ENCODE assay signal across 19 cellular contexts in the genomic region with DNA sequence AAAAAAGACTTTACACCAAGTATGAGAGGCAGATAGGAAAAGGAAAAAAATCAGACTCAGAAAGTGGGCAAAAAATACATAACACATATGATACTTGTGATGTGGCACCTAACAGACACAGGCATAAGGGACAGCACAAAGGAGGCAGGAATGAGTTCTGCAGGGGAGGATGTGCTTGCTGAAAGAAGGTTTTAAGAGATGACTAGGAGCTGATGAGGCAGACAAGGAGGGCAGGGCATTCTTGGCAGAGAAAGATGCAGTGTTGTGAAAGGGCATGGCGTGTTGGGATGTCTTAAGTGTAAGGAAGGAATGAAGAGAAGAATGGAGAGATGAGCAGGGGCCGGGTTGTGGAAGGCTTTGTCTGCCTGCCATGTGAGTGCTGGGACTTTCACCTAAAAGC. TPM values are rescaled to one million over a fixed set of nuclear protein-coding genes. Genes with fewer than 3 reads are reported as not detected.
A peak's percentile ranks its signal among the peaks of the same experiment; 100 is the strongest.
DNase-seq lines count a peak whose midpoint lies in the region; ATAC-seq, FAIRE-seq and TF ChIP-seq lines count a peak whose summit lies in the region.
"Had no signal": no experiment of that assay in that cellular context is flagged by ENCODE, and none has a peak within 500 bp of the region (broad histone marks: within the 10 kb centered on the region; RNA-seq: fewer than 3 reads in every experiment).

No MANE protein-coding gene starts in this region.

- DNase-seq in AG08396 (ENCODE audit: low spot score) (peak; percentile 16), H54 (ENCODE audit: insufficient read length, low spot score) (peak; percentile 24), foreskin fibroblast (peak; percentile 58 to 69), CD1c-positive myeloid dendritic cell (ENCODE audit: extremely low spot score) (no peak), Right ventricle myocardium inferior (ENCODE audit: missing footprints) (no peak), NCI-H526 treated with DMSO at 0.1 percent for 48 hours (lab: John Stamatoyannopoulos, UW) (no peak)
- DNase-seq in natural killer cell treated with Interleukin-12 subunit alpha and Interleukin-12 subunit beta and Interleukin-15 and Interleukin-18, amount 100 ng/mL, for 72 hours (ENCODE audit: low spot score), result no peak
- DNase-seq: activated naive CD4-positive, alpha-beta T cell treated with anti-CD3 and anti-CD28 coated beads, Interleukin-2, amount 50 U/mL, for 16 hours; central memory CD4-positive, alpha-beta T cell; DMS53; NCI-H146; psoas muscle; stimulated activated CD4-positive, alpha-beta T cell treated with anti-CD3 and anti-CD28 coated beads, Interleukin-15, amount 100 ng/mL, for 24 hours; SW 1271; WERI-Rb-1 had no signal

- peaks cover 9% of the 10 kb centered on the region for H3K27me3 Mint-ChIP-seq in activated T-helper 17 cell treated with anti-CD3 and anti-CD28 coated beads, Interleukin-2, amount 50 U/mL, for 72 hours
- peaks cover 6 to 8% of the 10 kb centered on the region in 2 donors for H3K27me3 Mint-ChIP-seq in natural killer cell treated with Interleukin-12 subunit alpha and Interleukin-12 subunit beta and Interleukin-15 and Interleukin-18, amount 100 ng/mL, for 72 hours

- no peak overlapping the region for H3K27ac Mint-ChIP-seq in activated T-helper 17 cell treated with anti-CD3 and anti-CD28 coated beads, Interleukin-2, amount 50 U/mL, for 72 hours
- H3K27ac Mint-ChIP-seq in natural killer cell treated with Interleukin-12 subunit alpha and Interleukin-12 subunit beta and Interleukin-15 and Interleukin-18, amount 100 ng/mL, for 72 hours, result no peak overlapping the region

- H3K9me3 Mint-ChIP-seq in activated T-helper 17 cell treated with anti-CD3 and anti-CD28 coated beads, Interleukin-2, amount 50 U/mL, for 72 hours, result no peaks in the 10 kb centered on the region
- H3K9me3 Mint-ChIP-seq in natural killer cell treated with Interleukin-12 subunit alpha and Interleukin-12 subunit beta and Interleukin-15 and Interleukin-18, amount 100 ng/mL, for 72 hours, result no peaks in the 10 kb centered on the region

- H3K36me3 Mint-ChIP-seq in activated T-helper 17 cell treated with anti-CD3 and anti-CD28 coated beads, Interleukin-2, amount 50 U/mL, for 72 hours (ENCODE audit: low read depth), result no peaks in the 10 kb centered on the region
- no peaks in the 10 kb centered on the region for H3K36me3 Mint-ChIP-seq in natural killer cell treated with Interleukin-12 subunit alpha and Interleukin-12 subunit beta and Interleukin-15 and Interleukin-18, amount 100 ng/mL, for 72 hours

- no peak overlapping the region for H3K4me3 Mint-ChIP-seq in activated T-helper 17 cell treated with anti-CD3 and anti-CD28 coated beads, Interleukin-2, amount 50 U/mL, for 72 hours
- H3K4me3 Mint-ChIP-seq in natural killer cell treated with Interleukin-12 subunit alpha and Interleukin-12 subunit beta and Interleukin-15 and Interleukin-18, amount 100 ng/mL, for 72 hours, result no peak overlapping the region

- FAIRE-seq in H54 (lab: Jason Lieb, UNC), result no peak
- FAIRE-seq: endometrium had no signal

- H3K4me3 ChIP-seq in foreskin fibroblast (ENCODE audit: low read depth in 1 of 2, low read length in 2 of 2), result no peak overlapping the region
- H3K4me3 ChIP-seq: psoas muscle, suprapubic skin had no signal

- TF ChIP-seq POLR2A in H54 (IDR thresholded peaks at IDR 0.05; ENCODE audit: low read depth, low read length), result no peak

- no peak for TF ChIP-seq CTCF in foreskin fibroblast (IDR thresholded peaks at IDR 0.05; ENCODE audit: low read depth, low read length)

- ATAC-seq in activated T-helper 17 cell treated with anti-CD3 and anti-CD28 coated beads, Interleukin-2, amount 50 U/mL, for 72 hours (replicated peaks), result peak; percentile 18
- no peak for ATAC-seq in Right ventricle myocardium inferior
- ATAC-seq in natural killer cell treated with Interleukin-12 subunit alpha and Interleukin-12 subunit beta and Interleukin-15 and Interleukin-18, amount 100 ng/mL, for 72 hours, result no peak
- ATAC-seq: left lobe of liver, psoas muscle had no signal

- no peaks in the 10 kb centered on the region for H3K4me1 Mint-ChIP-seq in activated T-helper 17 cell treated with anti-CD3 and anti-CD28 coated beads, Interleukin-2, amount 50 U/mL, for 72 hours
- H3K4me1 Mint-ChIP-seq in natural killer cell treated with Interleukin-12 subunit alpha and Interleukin-12 subunit beta and Interleukin-15 and Interleukin-18, amount 100 ng/mL, for 72 hours (ENCODE audit: low read depth in 2 of 2), result no peaks in the 10 kb centered on the region

- intact Hi-C loops in Right ventricle myocardium inferior (cut with DNase I), result no loop called here

RNA-seq across cellular contexts. Expression of gene TMEM154, which starts 49.7 kb away (rescaled TPM):
- total RNA-seq in activated T-helper 17 cell treated with anti-CD3 and anti-CD28 coated beads, Interleukin-2, amount 50 U/mL, for 72 hours, result 10 to 100 TPM in 1 of 2 donors, 1 to 10 TPM in 1; 8.6 to 18.0 TPM
- 3.2 TPM for total RNA-seq in Right ventricle myocardium inferior
- 10 to 100 TPM; 14.9 to 23.2 TPM for total RNA-seq in natural killer cell treated with Interleukin-12 subunit alpha and Interleukin-12 subunit beta and Interleukin-15 and Interleukin-18, amount 100 ng/mL, for 72 hours

RNA-seq across cellular contexts. Expression of gene TIGD4, which starts 50.1 kb away (rescaled TPM):
- total RNA-seq in activated T-helper 17 cell treated with anti-CD3 and anti-CD28 coated beads, Interleukin-2, amount 50 U/mL, for 72 hours, result under 1 TPM in 1 of 2 donors, not detected in 1; 0.21 TPM
- total RNA-seq in Right ventricle myocardium inferior, result not detected
- total RNA-seq in natural killer cell treated with Interleukin-12 subunit alpha and Interleukin-12 subunit beta and Interleukin-15 and Interleukin-18, amount 100 ng/mL, for 72 hours, result under 1 TPM; 0.36 to 0.45 TPM

RNA-seq across cellular contexts. Expression of gene ARFIP1, which starts 50.3 kb away (rescaled TPM):
- 10 to 100 TPM; 11.4 to 14.0 TPM for total RNA-seq in activated T-helper 17 cell treated with anti-CD3 and anti-CD28 coated beads, Interleukin-2, amount 50 U/mL, for 72 hours
- total RNA-seq in Right ventricle myocardium inferior, result 13.4 TPM
- 10 to 100 TPM; 17.8 to 21.0 TPM for total RNA-seq in natural killer cell treated with Interleukin-12 subunit alpha and Interleukin-12 subunit beta and Interleukin-15 and Interleukin-18, amount 100 ng/mL, for 72 hours

Comparison
In these comparisons a context has a peak if more than half of its experiments do, and no peak if none do; other contexts are left out.
1. DNase-seq: peak in AG08396 (single experiment), H54 (single experiment) and foreskin fibroblast (2 of 2); none in CD1c-positive myeloid dendritic cell (single experiment), Right ventricle myocardium inferior (single experiment), NCI-H526 treated with DMSO at 0.1 percent for 48 hours (single experiment) and natural killer cell treated with Interleukin-12 subunit alpha and Interleukin-12 subunit beta and Interleukin-15 and Interleukin-18, amount 100 ng/mL, for 72 hours (single experiment).